ENCODE assay signal across 15 cellular contexts in genomic region chr5:119313207-119313606, GRCh38. TPM values are rescaled to one million over a fixed set of nuclear protein-coding genes. Genes with fewer than 3 reads are reported as not detected.
DNase-seq lines count a peak whose midpoint lies in the region; ATAC-seq and TF ChIP-seq lines count a peak whose summit lies in the region.
"Had no signal": no experiment of that assay in that cellular context is flagged by ENCODE, and none has a peak within 500 bp of the region (broad histone marks: within the 10 kb centered on the region; RNA-seq: fewer than 3 reads in every experiment).

No MANE protein-coding gene starts in this region.

- no peaks in the 10 kb centered on the region for H3K9me3 Mint-ChIP-seq in T-helper 1 cell treated with Interleukin-12 subunit alpha and Interleukin-12 subunit beta and Interleukin-4 antibody, amounts not matched to agents 30 μg/mL and 1 μg/mL, for 36 hours
- peaks cover 2% of the 10 kb centered on the region for H3K9me3 Mint-ChIP-seq in activated naive CD8-positive, alpha-beta T cell treated with anti-CD3 and anti-CD28 coated beads for 36 hours
- H3K9me3 Mint-ChIP-seq in natural killer cell (no peaks in the 10 kb centered on the region), MCF 10A (ENCODE audit: unreplicated experiment) (no peaks in the 10 kb centered on the region)

- CTCF ChIA-PET in MCF 10A (lab: Yijun Ruan, JAX), result interaction anchor here (0.9 to 5.0 kb wide), 8 partner anchors 11 to 326 kb away, joined by 3 to 28 read pairs (median 4); no protein-coding TSS in a partner anchor

- no TSS peak for BruUV-seq in MCF 10A (replicated peaks; lab: Mats Ljungman, UMichigan)

- H4K20me1 ChIP-seq in Loucy (ENCODE audit: insufficient read depth, low read length, poor library complexity, severe bottlenecking), result no peaks in the 10 kb centered on the region

- ATAC-seq in natural killer cell, result no peak
- no peak for ATAC-seq in HG03439 (IDR thresholded peaks at IDR 0.05; ENCODE audit: unreplicated experiment)

- no peaks in the 10 kb centered on the region for H3K27me3 ChIP-seq in Loucy (ENCODE audit: insufficient read depth, low read length, poor library complexity, severe bottlenecking)

- no peaks in the 10 kb centered on the region for H3K27me3 Mint-ChIP-seq in T-helper 1 cell treated with Interleukin-12 subunit alpha and Interleukin-12 subunit beta and Interleukin-4 antibody, amounts not matched to agents 30 μg/mL and 1 μg/mL, for 36 hours (ENCODE audit: low read depth)
- H3K27me3 Mint-ChIP-seq in activated naive CD8-positive, alpha-beta T cell treated with anti-CD3 and anti-CD28 coated beads for 36 hours, result no peaks in the 10 kb centered on the region
- H3K27me3 Mint-ChIP-seq in natural killer cell (ENCODE audit: low read depth in 2 of 2) (no peaks in the 10 kb centered on the region), MCF 10A (ENCODE audit: insufficient read depth, unreplicated experiment) (no peaks in the 10 kb centered on the region)

- H3K9ac ChIP-seq in Loucy (ENCODE audit: low read depth, low read length, poor library complexity, severe bottlenecking), result peak overlapping the region; percentile 50

- peaks cover 76% of the 10 kb centered on the region for H3K4me1 ChIP-seq in Loucy (ENCODE audit: insufficient read depth, low read length, poor library complexity, severe bottlenecking)

- intact Hi-C loops in natural killer cell (cut with micrococcal nuclease) (no loop called here), MCF 10A (cut with micrococcal nuclease) (no loop called here)

- peaks cover 74% of the 10 kb centered on the region for H3K79me2 ChIP-seq in Loucy (ENCODE audit: insufficient read depth, low read length)

- H3K9me2 ChIP-seq in Loucy (replicated peaks; ENCODE audit: low read depth, low read length), result no peaks in the 10 kb centered on the region

- DNase-seq in T-helper 1 cell (no peak), natural killer cell (no peak), dedifferentiated amniotic fluid mesenchymal stem cell (ENCODE audit: extremely low spot score) (no peak), MCF 10A (ENCODE audit: unreplicated experiment) (no peak)
- no peak for DNase-seq in activated naive CD8-positive, alpha-beta T cell treated with anti-CD3 and anti-CD28 coated beads for 36 hours
- DNase-seq: activated CD4-positive, alpha-beta T cell treated with anti-CD3 and anti-CD28 coated beads, Interleukin-2, amount 50 U/mL, for 4 hours; H7; mammary epithelial cell; NCI-H1092 treated with DMSO at 0.1 percent for 48 hours; NCI-H748 treated with DMSO at 0.1 percent for 48 hours; T-helper 9 cell had no signal

- H3K36me3 Mint-ChIP-seq in T-helper 1 cell treated with Interleukin-12 subunit alpha and Interleukin-12 subunit beta and Interleukin-4 antibody, amounts not matched to agents 30 μg/mL and 1 μg/mL, for 36 hours (ENCODE audit: low read depth), result peaks cover 34% of the 10 kb centered on the region
- peaks cover 50% of the 10 kb centered on the region for H3K36me3 Mint-ChIP-seq in activated naive CD8-positive, alpha-beta T cell treated with anti-CD3 and anti-CD28 coated beads for 36 hours
- no peaks in the 10 kb centered on the region for H3K36me3 Mint-ChIP-seq in natural killer cell
- H3K36me3 Mint-ChIP-seq in MCF 10A (ENCODE audit: insufficient read depth, unreplicated experiment), result peaks cover under 1% of the 10 kb centered on the region

- peak overlapping the region; percentile 37 for H3K4me3 Mint-ChIP-seq in T-helper 1 cell treated with Interleukin-12 subunit alpha and Interleukin-12 subunit beta and Interleukin-4 antibody, amounts not matched to agents 30 μg/mL and 1 μg/mL, for 36 hours
- peak overlapping the region; percentile 4 for H3K4me3 Mint-ChIP-seq in activated naive CD8-positive, alpha-beta T cell treated with anti-CD3 and anti-CD28 coated beads for 36 hours
- no peak overlapping the region for H3K4me3 Mint-ChIP-seq in natural killer cell
- H3K4me3 Mint-ChIP-seq in MCF 10A (ENCODE audit: unreplicated experiment), result no peak overlapping the region

- POLR2A ChIA-PET in MCF 10A (lab: Yijun Ruan, JAX), result interaction anchor here (0.5 to 2.8 kb wide), 10 partner anchors 8 to 279 kb away, joined by 3 to 10 read pairs (median 4); no protein-coding TSS in a partner anchor

- H3K4me2 ChIP-seq in Loucy (ENCODE audit: low read depth, low read length, poor library complexity, severe bottlenecking), result peak overlapping the region; percentile 59

- H3K27ac Mint-ChIP-seq in T-helper 1 cell treated with Interleukin-12 subunit alpha and Interleukin-12 subunit beta and Interleukin-4 antibody, amounts not matched to agents 30 μg/mL and 1 μg/mL, for 36 hours, result peak overlapping the region; percentile 83
- peak overlapping the region; percentile 83 for H3K27ac Mint-ChIP-seq in activated naive CD8-positive, alpha-beta T cell treated with anti-CD3 and anti-CD28 coated beads for 36 hours
- H3K27ac Mint-ChIP-seq in natural killer cell, result peak overlapping the region; percentile 76 to 89
- no peak overlapping the region for H3K27ac Mint-ChIP-seq in MCF 10A (ENCODE audit: low read depth, unreplicated experiment)

- TF ChIP-seq CTCF in Loucy (conservative IDR thresholded peaks at IDR 0.05; ENCODE audit: low read length), result no peak
- TF ChIP-seq CTCF in natural killer cell (IDR thresholded peaks at IDR 0.05), result no peak
- TF ChIP-seq CTCF in MCF 10A (IDR thresholded peaks at IDR 0.05; ENCODE audit: unreplicated experiment), result no peak

- H3K9me3 ChIP-seq in Loucy (ENCODE audit: insufficient read depth, low read depth, low read length), result no peaks in the 10 kb centered on the region

- peaks cover 81% of the 10 kb centered on the region for H3K4me1 Mint-ChIP-seq in T-helper 1 cell treated with Interleukin-12 subunit alpha and Interleukin-12 subunit beta and Interleukin-4 antibody, amounts not matched to agents 30 μg/mL and 1 μg/mL, for 36 hours (ENCODE audit: low read depth)
- peaks cover 83% of the 10 kb centered on the region for H3K4me1 Mint-ChIP-seq in activated naive CD8-positive, alpha-beta T cell treated with anti-CD3 and anti-CD28 coated beads for 36 hours
- H3K4me1 Mint-ChIP-seq in natural killer cell (peaks cover 72 to 74% of the 10 kb centered on the region in 2 donors), MCF 10A (ENCODE audit: insufficient read depth, unreplicated experiment) (no peaks in the 10 kb centered on the region)

- no peak overlapping the region for H2AFZ ChIP-seq in Loucy (ENCODE audit: low read length)

- no peaks in the 10 kb centered on the region for H3K36me3 ChIP-seq in Loucy (ENCODE audit: insufficient read depth, low read length)

- H3F3A ChIP-seq in Loucy (ENCODE audit: low read depth), result peaks cover 13% of the 10 kb centered on the region

- peak overlapping the region; percentile 16 for H3K4me3 ChIP-seq in Loucy (ENCODE audit: low read length, poor library complexity, severe bottlenecking)
- H3K4me3 ChIP-seq: skin epidermis had no signal

RNA-seq across cellular contexts. Expression of gene TNFAIP8, which starts 42.6 kb away (rescaled TPM):
- 100 to 1,000 TPM; 176 to 178 TPM for total RNA-seq in activated naive CD8-positive, alpha-beta T cell treated with anti-CD3 and anti-CD28 coated beads for 36 hours
- total RNA-seq in natural killer cell, result 10 to 100 TPM; 47.6 to 87.5 (median 76.3) TPM
- 13.0 and 16.2 TPM in 2 replicates for total RNA-seq in MCF 10A (2022)

Comparison
In these comparisons a context has a peak if more than half of its experiments do, and no peak if none do; other contexts are left out.
1. H3K4me3 Mint-ChIP-seq: peak in T-helper 1 cell treated with Interleukin-12 subunit alpha and Interleukin-12 subunit beta and Interleukin-4 antibody, amounts not matched to agents 30 μg/mL and 1 μg/mL, for 36 hours (single experiment) and activated naive CD8-positive, alpha-beta T cell treated with anti-CD3 and anti-CD28 coated beads for 36 hours (single experiment); none in natural killer cell (single experiment) and MCF 10A (single experiment).